In the genomic region with DNA sequence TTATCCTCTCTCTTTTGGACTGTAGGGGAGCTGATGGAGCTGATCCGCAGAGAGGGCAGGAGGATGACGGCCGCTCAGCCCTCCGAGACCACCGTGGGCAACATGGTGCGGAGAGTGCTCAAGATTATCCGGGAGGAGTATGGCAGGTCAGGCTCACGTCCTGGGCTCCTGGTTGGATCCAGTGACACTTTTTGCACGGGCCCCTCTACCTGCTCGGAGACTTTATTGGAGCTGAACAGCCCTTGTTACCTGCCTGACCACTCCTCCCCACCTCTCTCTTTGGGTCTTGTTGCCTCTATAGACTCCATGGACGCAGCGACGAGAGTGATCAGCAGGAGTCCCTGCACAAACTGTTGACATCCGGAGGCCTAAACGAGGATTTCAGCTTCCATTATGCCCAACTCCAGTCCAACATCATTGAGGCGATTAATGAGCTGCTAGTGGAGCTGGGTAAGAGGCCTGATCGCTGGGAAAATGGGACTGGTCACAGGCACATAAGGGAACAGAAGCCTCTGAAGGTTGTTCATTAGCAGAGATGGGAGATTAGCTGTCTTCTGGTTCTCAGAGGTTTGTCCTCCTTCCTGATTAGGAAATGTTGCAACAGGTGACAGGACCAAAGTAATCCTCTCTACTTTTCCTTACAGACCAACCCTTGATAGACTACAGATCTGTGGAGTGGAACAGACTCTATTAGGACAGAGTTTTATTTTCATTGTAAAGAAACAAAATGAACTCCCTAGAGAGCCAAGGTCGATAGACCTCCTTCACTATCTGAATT, we compare ENCODE assay signal across 8 cellular contexts. TPM values are rescaled to one million over a fixed set of nuclear protein-coding genes. Genes with fewer than 3 reads are reported as not detected.
DNase-seq lines count a peak whose midpoint lies in the region; TF ChIP-seq lines count a peak whose summit lies in the region.

No MANE protein-coding gene starts in this region.

- peak overlapping the region; percentile 99 for H3K4me3 Mint-ChIP-seq in neural crest cell

- H4K20me1 ChIP-seq in OCI-LY1 (ENCODE audit: insufficient read depth, low read length): no peaks in the 10 kb centered on the region

- H3K9me2 ChIP-seq in OCI-LY1 (ENCODE audit: low read depth, low read length): no peaks in the 10 kb centered on the region

- H3K9me3 ChIP-seq in ES-I3 (ENCODE audit: control insufficient read depth, insufficient read depth, low read length) (no peaks in the 10 kb centered on the region), OCI-LY1 (ENCODE audit: low read length) (0 out of 2 replicates have a peak, but pooled peaks cover 2% of the 10 kb centered on the region)
- H3K9me3 ChIP-seq in effector memory CD4-positive, alpha-beta T cell (ENCODE audit: control insufficient read depth, low read length): no peaks in the 10 kb centered on the region

- H3K4me2 ChIP-seq in OCI-LY1 (ENCODE audit: low read length): peak overlapping the region; percentile 79

- H3K27me3 Mint-ChIP-seq in neural crest cell (ENCODE audit: low read depth): peaks cover 2% of the 10 kb centered on the region

- peaks cover 13% of the 10 kb centered on the region for H3K36me3 Mint-ChIP-seq in neural crest cell (ENCODE audit: low read depth)

- H3K4me1 Mint-ChIP-seq in neural crest cell: peaks cover 23% of the 10 kb centered on the region

- H3K9me3 Mint-ChIP-seq in neural crest cell: no peaks in the 10 kb centered on the region

- H3K27ac Mint-ChIP-seq in neural crest cell (ENCODE audit: unreplicated experiment): peak overlapping the region; percentile 91

- no peak overlapping the region for H2AFZ ChIP-seq in OCI-LY1 (ENCODE audit: low read length)

- DNase-seq in effector memory CD4-positive, alpha-beta T cell: no peak
- DNase-seq in neural crest cell (ENCODE audit: low read depth, low spot score): no peak
- no peak for DNase-seq in germinal center (ENCODE audit: low spot score)
- no peak for DNase-seq in superior temporal gyrus (ENCODE audit: extremely low spot score)
- no peak for DNase-seq in AG20443 (ENCODE audit: low spot score)
- no peak for DNase-seq in retina

- H3K4me1 ChIP-seq in ES-I3 (ENCODE audit: insufficient read depth, low read length): no peaks in the 10 kb centered on the region
- H3K4me1 ChIP-seq in OCI-LY1 (ENCODE audit: insufficient read depth, low read length, severe bottlenecking): peaks cover 19% of the 10 kb centered on the region
- H3K4me1 ChIP-seq in effector memory CD4-positive, alpha-beta T cell (ENCODE audit: control insufficient read depth, insufficient read depth, low read length, poor library complexity, severe bottlenecking): peaks cover 15% of the 10 kb centered on the region

- TF ChIP-seq CTCF in OCI-LY1 (IDR thresholded peaks at IDR 0.05; ENCODE audit: low read length) (no peak), neural crest cell (conservative IDR thresholded peaks at IDR 0.05) (no peak)

- H3K4me3 ChIP-seq in OCI-LY1 (ENCODE audit: low read depth, low read length, poor library complexity, severe bottlenecking): peak overlapping the region; percentile 92
- H3K4me3 ChIP-seq in effector memory CD4-positive, alpha-beta T cell (ENCODE audit: insufficient read depth, low read depth, low read length, poor library complexity, severe bottlenecking): peak overlapping the region; percentile 92

- H3K9ac ChIP-seq in ES-I3 (ENCODE audit: low read depth, low read length): peak overlapping the region; percentile 85
- peak overlapping the region; percentile 88 for H3K9ac ChIP-seq in OCI-LY1 (ENCODE audit: low read length)

- no peaks in the 10 kb centered on the region for H3F3A ChIP-seq in OCI-LY1 (ENCODE audit: insufficient read depth, low read length)

- H3K36me3 ChIP-seq in ES-I3 (ENCODE audit: insufficient read depth, low read length) (peaks cover 23% of the 10 kb centered on the region), OCI-LY1 (ENCODE audit: insufficient read depth, low read length) (peaks cover 37% of the 10 kb centered on the region)
- peaks cover 31% of the 10 kb centered on the region for H3K36me3 ChIP-seq in effector memory CD4-positive, alpha-beta T cell (ENCODE audit: control insufficient read depth, insufficient read depth, low read length)

- peaks cover 13% of the 10 kb centered on the region for H3K79me2 ChIP-seq in OCI-LY1 (ENCODE audit: insufficient read depth, low read length)

- no peaks in the 10 kb centered on the region for H3K27me3 ChIP-seq in OCI-LY1 (ENCODE audit: insufficient read depth, low read length)
- H3K27me3 ChIP-seq in effector memory CD4-positive, alpha-beta T cell (replicated peaks; ENCODE audit: control insufficient read depth, insufficient read depth, low read length, poor library complexity, severe bottlenecking): no peaks in the 10 kb centered on the region

- no peak overlapping the region for H3K27ac ChIP-seq in OCI-LY1 (ENCODE audit: low read depth, low read length, poor library complexity, severe bottlenecking)
- peak overlapping the region; percentile 90 for H3K27ac ChIP-seq in effector memory CD4-positive, alpha-beta T cell (ENCODE audit: insufficient read depth, low read length, poor library complexity, severe bottlenecking)

RNA-seq across cellular contexts. Expression of gene EIF2B2, which starts 0.7 kb away (rescaled TPM):
- 50.5 TPM in 2 replicates for total RNA-seq in neural crest cell

RNA-seq across cellular contexts. Expression of gene MLH3, which starts 47.8 kb away (rescaled TPM):
- 27.7 and 34.2 TPM in 2 replicates for total RNA-seq in neural crest cell

RNA-seq across cellular contexts. Expression of gene PGF, which starts 48.0 kb away (rescaled TPM):
- total RNA-seq in neural crest cell: 2.9 and 3.9 TPM in 2 replicates
